ENCODE assay signal across 1 cellular context in genomic region chr18:75811156-75811555, GRCh38.
TF ChIP-seq lines count a peak whose summit lies in the region.

No MANE protein-coding gene starts in this region.

TF ChIP-seq in WTC11, 78 proteins besides CTCF, POLR2A, EP300 and RAD21 (continued from another document):
- no peak for TF ChIP-seq AR (CRISPR knock-in tag; IDR thresholded peaks at IDR 0.05)
- no peak for TF ChIP-seq ZNF121 (CRISPR knock-in tag; IDR thresholded peaks at IDR 0.05)
- TF ChIP-seq IRF2 (CRISPR knock-in tag; IDR thresholded peaks at IDR 0.05; ENCODE audit: borderline replicate concordance, low read depth): no peak
- no peak for TF ChIP-seq ZNF512 (CRISPR knock-in tag; IDR thresholded peaks at IDR 0.05; ENCODE audit: borderline replicate concordance)
- TF ChIP-seq ZNF281 (CRISPR knock-in tag; IDR thresholded peaks at IDR 0.05): no peak
- TF ChIP-seq E2F5 (CRISPR knock-in tag; IDR thresholded peaks at IDR 0.05): no peak
